ENCODE assay signal across 16 cellular contexts in genomic region chr14:101123639-101124525, GRCh38.
DNase-seq lines count a peak whose midpoint lies in the region; ATAC-seq and TF ChIP-seq lines count a peak whose summit lies in the region.
"Had no signal": no experiment of that assay in that cellular context is flagged by ENCODE, and none has a peak within 500 bp of the region (broad histone marks: within the 10 kb centered on the region; RNA-seq: fewer than 3 reads in every experiment).

No MANE protein-coding gene starts in this region.

- CTCF ChIA-PET in A673 (lab: Charles Lee): no interaction called here

- H4K20me1 ChIP-seq in osteoblast (ENCODE audit: insufficient read depth, low read length): no peaks in the 10 kb centered on the region

- intact Hi-C loops in A673 (cut with micrococcal nuclease; ENCODE audit: unreplicated experiment): no loop called here

- H3K4me1 ChIP-seq in A673 (ENCODE audit: insufficient read depth, low read length, poor library complexity, severe bottlenecking) (peaks cover 23% of the 10 kb centered on the region), osteoblast (ENCODE audit: insufficient read depth, low read length) (peaks cover 6% of the 10 kb centered on the region)
- H3K4me1 ChIP-seq: Caco-2 had no signal

- H3K27ac ChIP-seq in A673 (ENCODE audit: low read depth, low read length, poor library complexity, severe bottlenecking) (no peak overlapping the region), osteoblast (ENCODE audit: low read depth, low read length) (no peak overlapping the region)

- ATAC-seq in HG03565 (IDR thresholded peaks at IDR 0.05; ENCODE audit: unreplicated experiment) (no peak), GM18873 (IDR thresholded peaks at IDR 0.05; ENCODE audit: low FRiP score, unreplicated experiment) (no peak)
- ATAC-seq: activated CD4-positive, CD25-positive, alpha-beta regulatory T cell treated with anti-CD3 and anti-CD28 coated beads, Interleukin-2, amount 50 U/mL, for 24 hours; naive thymus-derived CD4-positive, alpha-beta T cell had no signal

- H3K4me3 ChIP-seq in A673 (ENCODE audit: low read depth, low read length, poor library complexity, severe bottlenecking) (no peak overlapping the region), H7 (ENCODE audit: insufficient read depth, low read depth, low read length) (no peak overlapping the region), fibroblast of mammary gland (ENCODE audit: control insufficient read depth, low read depth, low read length) (no peak overlapping the region), osteoblast (ENCODE audit: insufficient read depth, low read length) (no peak overlapping the region)

- POLR2A ChIA-PET in A673 (lab: Charles Lee; ENCODE audit: low non-redundant PET): no interaction called here

- H2AFZ ChIP-seq in osteoblast (ENCODE audit: low read length): no peak overlapping the region

- peak; percentile 8 for DNase-seq in A673 (ENCODE audit: low spot score)
- DNase-seq in H7: peak; percentile 13
- peak; percentile 14 for DNase-seq in fibroblast of mammary gland (ENCODE audit: low read depth)
- DNase-seq in osteoblast (ENCODE audit: insufficient read length, low spot score, missing footprints): peak; percentile 72
- DNase-seq in NCI-H345 treated with DMSO at 0.1 percent for 48 hours (lab: John Stamatoyannopoulos, UW; ENCODE audit: unreplicated experiment): no peak
- DNase-seq in activated gamma-delta T cell (lab: John Stamatoyannopoulos, UW): no peak
- DNase-seq: activated naive CD4-positive, alpha-beta T cell treated with anti-CD3 and anti-CD28 coated beads, Interleukin-2, amount 10 ng/mL, durations not matched to agents 7 days and 5 days; Caco-2; foreskin melanocyte; NCI-H2029 treated with DMSO at 0.1 percent for 48 hours; NCI-H510A treated with DMSO at 0.1 percent for 48 hours; T1000 had no signal

- no TSS peak for BruUV-seq in A673 (replicated peaks; lab: Mats Ljungman, UMichigan)

- no peaks in the 10 kb centered on the region for H3K79me2 ChIP-seq in osteoblast (ENCODE audit: insufficient read depth, low read length)

- H3K27me3 ChIP-seq in A673 (replicated peaks; ENCODE audit: insufficient read depth, low read depth, low read length, poor library complexity): no peaks in the 10 kb centered on the region
- H3K27me3 ChIP-seq in H7 (ENCODE audit: control insufficient read depth, insufficient read depth, low read length): no peaks in the 10 kb centered on the region
- peaks cover 11% of the 10 kb centered on the region for H3K27me3 ChIP-seq in osteoblast (ENCODE audit: insufficient read depth, low read length)

- TF ChIP-seq CTCF in A673 (conservative IDR thresholded peaks at IDR 0.05; ENCODE audit: low read depth, low read length): no peak
- no peak for TF ChIP-seq CTCF in fibroblast of mammary gland (conservative IDR thresholded peaks at IDR 0.05; ENCODE audit: control insufficient read depth, insufficient read depth, low read depth, low read length)
- no peak for TF ChIP-seq CTCF in osteoblast (IDR thresholded peaks at IDR 0.05; ENCODE audit: extremely low read depth, low read depth, low read length)

- H3K36me3 ChIP-seq in A673 (ENCODE audit: insufficient read depth, low read length, poor library complexity, severe bottlenecking) (no peaks in the 10 kb centered on the region), H7 (replicated peaks; ENCODE audit: control insufficient read depth, insufficient read depth, low read length) (no peaks in the 10 kb centered on the region), osteoblast (ENCODE audit: insufficient read depth, low read length) (no peaks in the 10 kb centered on the region)

- no peaks in the 10 kb centered on the region for H3K9me3 ChIP-seq in A673 (ENCODE audit: low read depth, low read length, poor library complexity, severe bottlenecking)
- H3K9me3 ChIP-seq in osteoblast (ENCODE audit: low read depth, low read length): peaks cover 2% of the 10 kb centered on the region
- H3K9me3 ChIP-seq: Caco-2 had no signal

- H3K4me2 ChIP-seq in osteoblast (ENCODE audit: insufficient read depth, low read length): no peak overlapping the region

Comparison
In these comparisons a context has a peak if more than half of its experiments do, and no peak if none do; other contexts are left out.
1. DNase-seq: peak in A673 (single experiment), H7 (single experiment), fibroblast of mammary gland (single experiment) and osteoblast (single experiment); none in NCI-H345 treated with DMSO at 0.1 percent for 48 hours (single experiment) and activated gamma-delta T cell (single experiment).